Comparison of ENCODE assay signal across 8 cellular contexts in the genomic region with DNA sequence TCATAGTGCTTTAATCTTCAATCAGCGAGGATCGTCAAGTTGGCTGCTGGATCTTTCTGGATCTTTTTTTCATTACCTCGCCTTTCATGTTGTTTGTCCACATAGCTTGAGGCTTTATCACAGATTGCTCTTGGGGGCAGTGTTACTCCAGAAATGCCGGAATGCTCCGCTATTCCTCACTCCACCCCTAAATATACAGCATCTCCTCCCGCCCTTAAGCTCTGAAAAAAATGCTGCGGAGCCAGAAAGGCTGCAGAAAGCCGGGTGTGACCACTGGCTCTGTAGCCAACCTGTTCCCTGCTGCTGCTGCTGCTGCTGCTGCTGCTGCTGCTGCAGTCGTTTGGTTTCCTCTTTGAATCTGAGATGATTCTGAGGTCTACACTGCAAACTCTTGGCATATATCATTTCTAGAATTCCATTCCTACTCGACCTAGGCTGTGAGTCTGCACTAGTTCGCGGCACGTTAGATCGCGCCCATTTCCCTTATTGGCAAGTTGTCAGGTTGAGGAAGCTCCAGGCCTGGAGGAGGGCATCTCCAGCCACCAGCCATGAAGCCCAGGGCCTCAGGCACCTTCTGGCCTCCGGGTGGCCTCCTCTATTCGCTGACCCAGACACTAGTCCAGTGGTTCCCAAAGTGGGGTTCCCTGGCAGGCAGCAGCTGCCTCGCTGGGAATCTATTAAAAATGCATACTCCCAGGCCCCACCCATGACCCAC. TPM values are rescaled to one million over a fixed set of nuclear protein-coding genes. Genes with fewer than 3 reads are reported as not detected.
DNase-seq lines count a peak whose midpoint lies in the region; ATAC-seq and TF ChIP-seq lines count a peak whose summit lies in the region.

No MANE protein-coding gene starts in this region.

- peak; percentile 96 for ATAC-seq in HG02973 (IDR thresholded peaks at IDR 0.05; ENCODE audit: unreplicated experiment)
- no peak for ATAC-seq in HG02798 (IDR thresholded peaks at IDR 0.05; ENCODE audit: poor library complexity, unreplicated experiment)

- DNase-seq in GM10266 (ENCODE audit: extremely low spot score) (peak; percentile 66), NCI-H2227 treated with DMSO at 0.1 percent for 48 hours (lab: John Stamatoyannopoulos, UW) (peak; percentile 97), cerebellum (ENCODE audit: low spot score) (peak; percentile 90), kidney tubule cell (ENCODE audit: low spot score) (peak; percentile 86)
- peak; percentile 13 to 29 for DNase-seq in activated CD4-positive, alpha-beta T cell treated with anti-CD3 and anti-CD28 coated beads for 24 hours (ENCODE audit: low read depth in 2 of 2)
- peak; percentile 51 to 52 for DNase-seq in stimulated activated CD4-positive, alpha-beta T cell treated with anti-CD3 and anti-CD28 coated beads, Interleukin-2, amount 100 ng/mL, for 24 hours

- TF ChIP-seq CTCF in GM10266 (IDR thresholded peaks at IDR 0.05; ENCODE audit: control insufficient read depth, insufficient read depth, low read depth, missing control alignments), result peak; percentile 33

RNA-seq across cellular contexts. Expression of gene WDR13, which starts 34.2 kb away (rescaled TPM):
- total RNA-seq in cerebellum, result 48.5 TPM

RNA-seq across cellular contexts. Expression of gene WAS, which starts 52.1 kb away (rescaled TPM):
- 0.27 TPM for total RNA-seq in cerebellum

RNA-seq across cellular contexts. Expression of gene RBM3, which starts 57.2 kb away (rescaled TPM):
- 116 TPM for total RNA-seq in cerebellum

Comparison
In these comparisons a context has a peak if more than half of its experiments do, and no peak if none do; other contexts are left out.
1. DNase-seq: peak in every context shown above with its lines; median percentile 97 in NCI-H2227 treated with DMSO at 0.1 percent for 48 hours; 90 in cerebellum; 86 in kidney tubule cell; 66 in GM10266; 52 in stimulated activated CD4-positive, alpha-beta T cell treated with anti-CD3 and anti-CD28 coated beads, Interleukin-2, amount 100 ng/mL, for 24 hours; 21 in activated CD4-positive, alpha-beta T cell treated with anti-CD3 and anti-CD28 coated beads for 24 hours.